Comparison of ENCODE assay signal across 8 cellular contexts in genomic region chr18:32019251-32019943, GRCh38. TPM values are rescaled to one million over a fixed set of nuclear protein-coding genes. Genes with fewer than 3 reads are reported as not detected.
A peak's percentile ranks its signal among the peaks of the same experiment; 100 is the strongest.
DNase-seq lines count a peak whose midpoint lies in the region; ATAC-seq and TF ChIP-seq lines count a peak whose summit lies in the region.

No MANE protein-coding gene starts in this region.

- peak overlapping the region; percentile 99 for H3K27ac Mint-ChIP-seq in central memory CD8-positive, alpha-beta T cell (ENCODE audit: low read depth)

- no peaks in the 10 kb centered on the region for H3K27me3 Mint-ChIP-seq in central memory CD8-positive, alpha-beta T cell

- peak; percentile 52 for ATAC-seq in central memory CD8-positive, alpha-beta T cell (replicated peaks; ENCODE audit: extremely low read depth, poor library complexity, severe bottlenecking)
- peak; percentile 63 for ATAC-seq in left colon
- no peak for ATAC-seq in HG03342 (IDR thresholded peaks at IDR 0.05; ENCODE audit: unreplicated experiment)
- ATAC-seq in GM18517 (IDR thresholded peaks at IDR 0.05; ENCODE audit: unreplicated experiment): no peak

- intact Hi-C loops in left colon (cut with DNase I, micrococcal nuclease): no loop called here

- H3K4me3 ChIP-seq in MG63: peak overlapping the region; percentile 53

- no peaks in the 10 kb centered on the region for H3K9me3 Mint-ChIP-seq in central memory CD8-positive, alpha-beta T cell

- H3K36me3 ChIP-seq in MG63: no peaks in the 10 kb centered on the region

- no peaks in the 10 kb centered on the region; the same call in 1 of the 2 replicates for H3K27me3 ChIP-seq in MG63

- peaks cover 55% of the 10 kb centered on the region for H3K4me1 Mint-ChIP-seq in central memory CD8-positive, alpha-beta T cell

- TF ChIP-seq CTCF in GM13977 (IDR thresholded peaks at IDR 0.05; ENCODE audit: extremely low read depth, insufficient read depth, missing control alignments): peak; percentile 16

- H3K36me3 Mint-ChIP-seq in central memory CD8-positive, alpha-beta T cell (ENCODE audit: insufficient read depth): peaks cover 34% of the 10 kb centered on the region

- H3K4me3 Mint-ChIP-seq in central memory CD8-positive, alpha-beta T cell: peak overlapping the region; percentile 100

- in situ Hi-C loops in GM13977 (cut with MboI; ENCODE audit: low pct_unique_long_range_greater_than_20kb, low sequenced_read_pairs, unreplicated experiment): no loop called here

- DNase-seq in GM13977 (ENCODE audit: low spot score): peak; percentile 62
- peak; percentile 35 for DNase-seq in MG63
- peak; percentile 53 for DNase-seq in activated CD4-positive, CD25-positive, alpha-beta regulatory T cell treated with anti-CD3 and anti-CD28 coated beads, Interleukin-2, amount 50 U/mL, for 72 hours
- DNase-seq in central memory CD8-positive, alpha-beta T cell (ENCODE audit: low spot score in 2 of 2): peak; percentile 44 to 77
- peak; percentile 57 to 68 for DNase-seq in left colon
- peak; percentile 34 for DNase-seq in stimulated activated CD4-positive, alpha-beta T cell treated with anti-CD3 and anti-CD28 coated beads, Interleukin-1b, Interleukin-23, amount 100 ng/mL, for 48 hours

- H3K9me3 ChIP-seq in MG63: no peaks in the 10 kb centered on the region

RNA-seq across cellular contexts. Expression of gene RNF125, which starts 0.8 kb away (rescaled TPM):
- total RNA-seq in MG63 (2014; rRNA removed; shearing (Covaris generic); ENCODE audit: low replicate concordance): 0.05 and 0.10 TPM in 2 replicates
- 10 to 100 TPM in 1 of 2 donors, 1 to 10 TPM in 1; 8.5 to 12.0 TPM for total RNA-seq in left colon

Comparison
In these comparisons a context has a peak if more than half of its experiments do, and no peak if none do; other contexts are left out.
1. ATAC-seq: peak in central memory CD8-positive, alpha-beta T cell (single experiment) and left colon (single experiment); none in HG03342 (single experiment) and GM18517 (single experiment).
2. Peak in every context shown above with its lines, with median percentiles within 50 percentile points of each other: DNase-seq.